Comparison of ENCODE assay signal across 17 cellular contexts in the genomic region with DNA sequence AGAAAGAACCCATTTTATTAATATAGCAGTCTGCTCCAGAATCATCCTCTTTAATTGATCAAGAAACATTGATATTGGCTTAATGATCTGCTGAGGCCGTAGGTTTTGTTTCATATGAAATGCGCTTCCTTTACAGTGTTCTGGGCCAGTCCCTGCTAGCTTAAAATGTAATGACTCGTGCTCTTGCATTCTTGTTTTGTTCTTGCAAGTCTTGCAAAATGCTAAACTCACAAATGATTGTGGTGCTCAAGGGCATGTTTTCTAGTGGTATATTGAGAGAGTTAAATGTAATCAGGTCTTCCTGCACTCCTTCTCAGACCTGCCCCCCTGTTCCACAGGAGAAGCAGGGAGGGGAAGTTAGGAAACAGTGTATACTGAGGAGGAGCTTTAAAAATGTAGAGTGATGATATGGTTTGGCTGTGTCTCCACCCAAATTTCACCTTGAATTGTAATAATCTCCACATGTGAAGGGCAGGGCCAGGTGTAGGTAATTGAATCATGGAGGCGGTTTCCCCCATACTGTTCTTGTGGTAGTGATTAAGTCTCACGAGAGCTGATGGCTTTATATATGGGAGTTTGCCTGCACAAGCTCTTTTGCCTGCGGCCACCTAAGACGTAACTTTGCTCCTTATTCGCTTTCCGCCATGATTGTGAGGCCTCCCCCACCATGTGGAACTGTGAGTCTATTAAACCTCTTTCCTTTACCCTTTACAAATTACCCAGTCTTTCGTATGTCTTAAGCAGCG.
DNase-seq lines count a peak whose midpoint lies in the region; ATAC-seq and TF ChIP-seq lines count a peak whose summit lies in the region.
"Had no signal": no experiment of that assay in that cellular context is flagged by ENCODE, and none has a peak within 500 bp of the region (broad histone marks: within the 10 kb centered on the region; RNA-seq: fewer than 3 reads in every experiment).

No MANE protein-coding gene starts in this region.

- peak overlapping the region in 1 of 2 experiments; percentile 53; a peak in 1 of 4 replicates for H3K27ac ChIP-seq in SK-N-SH (ENCODE audit: low read depth in 2 of 2, low read length in 1 of 2)
- H3K27ac ChIP-seq in psoas muscle = no peak overlapping the region
- H3K27ac ChIP-seq in effector memory CD4-positive, alpha-beta T cell (ENCODE audit: insufficient read depth, low read length, poor library complexity, severe bottlenecking) = no peak overlapping the region
- H3K27ac ChIP-seq: BLaER1 had no signal

- no peak for ATAC-seq in psoas muscle
- no peak for ATAC-seq in activated CD4-positive, CD25-positive, alpha-beta regulatory T cell treated with anti-CD3 and anti-CD28 coated beads, Interleukin-2, amount 50 U/mL, for 24 hours
- ATAC-seq: activated CD8-positive, alpha-beta T cell treated with anti-CD3 and anti-CD28 coated beads, Interleukin-2, amount 10 ng/mL, durations not matched to agents 7 days and 5 days; activated naive CD8-positive, alpha-beta T cell treated with anti-CD3 and anti-CD28 coated beads, Interleukin-2, amount 50 U/mL, for 24 hours; right cardiac atrium had no signal

- H3K9ac ChIP-seq in SK-N-SH = no peak overlapping the region; the same call in 1 of the 2 replicates
- H3K9ac ChIP-seq in skeletal muscle satellite cell (ENCODE audit: low read depth, low read length) = no peak overlapping the region
- H3K9ac ChIP-seq: BLaER1 had no signal

- CTCF ChIA-PET in SK-N-SH (lab: Yijun Ruan, JAX) = interaction anchor here (0.8 to 0.9 kb wide), 2 partner anchors 21 to 232 kb away, joined by 3 to 4 read pairs; no protein-coding TSS in a partner anchor

- no peak for TF ChIP-seq RAD21 in SK-N-SH (IDR thresholded peaks at IDR 0.05; ENCODE audit: low read length)

- no peak for TF ChIP-seq CTCF in SK-N-SH (IDR thresholded peaks at IDR 0.05)
- no peak for TF ChIP-seq CTCF in fibroblast of mammary gland (conservative IDR thresholded peaks at IDR 0.05; ENCODE audit: control insufficient read depth, insufficient read depth, low read depth, low read length)
- TF ChIP-seq CTCF in psoas muscle (IDR thresholded peaks at IDR 0.05) = no peak

- no peaks in the 10 kb centered on the region for H3K9me2 ChIP-seq in SK-N-SH

- H3K36me3 ChIP-seq in SK-N-SH (replicated peaks in 1 of 2; ENCODE audit: control insufficient read depth in 1 of 2, insufficient read depth in 2 of 2, low read length in 1 of 2) (no peaks in the 10 kb centered on the region), skeletal muscle satellite cell (ENCODE audit: insufficient read depth, low read length) (no peaks in the 10 kb centered on the region), psoas muscle (ENCODE audit: insufficient read depth in 1 of 2, low read depth in 1 of 2) (no peaks in the 10 kb centered on the region)
- no peaks in the 10 kb centered on the region for H3K36me3 ChIP-seq in effector memory CD4-positive, alpha-beta T cell (ENCODE audit: control insufficient read depth, insufficient read depth, low read length)
- H3K36me3 ChIP-seq: BLaER1 had no signal

- H3K27me3 ChIP-seq in SK-N-SH (ENCODE audit: insufficient read depth) (no peaks in the 10 kb centered on the region), skeletal muscle satellite cell (ENCODE audit: control insufficient read depth, insufficient read depth, low read length) (no peaks in the 10 kb centered on the region), psoas muscle (ENCODE audit: insufficient read depth in 3 of 3, low read length in 2 of 3) (no peaks in the 10 kb centered on the region)
- no peaks in the 10 kb centered on the region for H3K27me3 ChIP-seq in effector memory CD4-positive, alpha-beta T cell (replicated peaks; ENCODE audit: control insufficient read depth, insufficient read depth, low read length, poor library complexity, severe bottlenecking)
- H3K27me3 ChIP-seq: BLaER1 had no signal

- no peak for TF ChIP-seq EP300 in SK-N-SH (IDR thresholded peaks at IDR 0.05; ENCODE audit: borderline replicate concordance in 1 of 2, low read depth in 1 of 2, low read length in 1 of 2)

- WGBS in SK-N-SH (ENCODE audit: low lambda C conversion rate) = 89% methylated on average over 11 of the region's 11 CpGs
- 87 to 95% (median 92%) methylated on average over 11 of the region's 11 CpGs for WGBS in psoas muscle, 3 donors

- H3K4me3 ChIP-seq in SK-N-SH (ENCODE audit: low read depth in 2 of 2, low read length in 1 of 2) = no peak overlapping the region; a peak in 1 of 4 replicates
- H3K4me3 ChIP-seq in fibroblast of mammary gland (ENCODE audit: control insufficient read depth, low read depth, low read length) = no peak overlapping the region
- H3K4me3 ChIP-seq in skeletal muscle satellite cell (ENCODE audit: low read length) = no peak overlapping the region
- H3K4me3 ChIP-seq in psoas muscle = no peak overlapping the region
- H3K4me3 ChIP-seq in effector memory CD4-positive, alpha-beta T cell (ENCODE audit: insufficient read depth, low read depth, low read length, poor library complexity, severe bottlenecking) = no peak overlapping the region
- H3K4me3 ChIP-seq: BLaER1 had no signal

- H3K4me2 ChIP-seq in SK-N-SH (no peak overlapping the region), skeletal muscle satellite cell (ENCODE audit: low read length) (peak overlapping the region; percentile 32)

- H4K20me1 ChIP-seq in SK-N-SH (ENCODE audit: insufficient read depth) = no peaks in the 10 kb centered on the region
- H4K20me1 ChIP-seq: BLaER1 had no signal

- no peaks in the 10 kb centered on the region for H3K79me2 ChIP-seq in SK-N-SH (ENCODE audit: insufficient read depth)

- POLR2A ChIA-PET in SK-N-SH (lab: Yijun Ruan, JAX) = no interaction called here

- H3K9me3 ChIP-seq in SK-N-SH = no peaks in the 10 kb centered on the region
- H3K9me3 ChIP-seq in skeletal muscle satellite cell (replicated peaks; ENCODE audit: low read length) = no peaks in the 10 kb centered on the region
- H3K9me3 ChIP-seq in psoas muscle = peaks cover 4% of the 10 kb centered on the region
- no peaks in the 10 kb centered on the region for H3K9me3 ChIP-seq in effector memory CD4-positive, alpha-beta T cell (ENCODE audit: control insufficient read depth, low read length)

- peak overlapping the region; percentile 44; the same call in 1 of the 2 replicates for H2AFZ ChIP-seq in SK-N-SH (ENCODE audit: low read depth)

- H3K4me1 ChIP-seq in SK-N-SH (ENCODE audit: control insufficient read depth in 1 of 2, insufficient read depth in 2 of 2, low read depth in 1 of 2, low read length in 1 of 2) (peaks cover 0 to 17% of the 10 kb centered on the region in 2 experiments; a peak in 1 of 4 replicates), skeletal muscle satellite cell (ENCODE audit: control insufficient read depth, insufficient read depth, low read length) (peaks cover 24% of the 10 kb centered on the region), psoas muscle (peaks cover 2% of the 10 kb centered on the region)
- H3K4me1 ChIP-seq in effector memory CD4-positive, alpha-beta T cell (ENCODE audit: control insufficient read depth, insufficient read depth, low read length, poor library complexity, severe bottlenecking) = no peaks in the 10 kb centered on the region

- intact Hi-C loops in psoas muscle (cut with DNase I) = no loop called here

- H3F3A ChIP-seq in SK-N-SH (replicated peaks; ENCODE audit: insufficient read depth) = peaks cover 10% of the 10 kb centered on the region

- DNase-seq in GM04504 (ENCODE audit: low read depth) (peak; percentile 31), SK-N-SH (no peak), fibroblast of mammary gland (ENCODE audit: low read depth) (peak; percentile 44), psoas muscle (no peak)
- no peak for DNase-seq in effector memory CD4-positive, alpha-beta T cell
- DNase-seq: activated CD8-positive, alpha-beta T cell treated with anti-CD3 and anti-CD28 coated beads, Interleukin-2, amount 10 ng/mL, durations not matched to agents 7 days and 5 days; activated naive CD8-positive, alpha-beta T cell treated with anti-CD3 and anti-CD28 coated beads, Interleukin-2, amount 50 U/mL, for 24 hours; glutamatergic neuron; H9; kidney; MV-4-11; NCI-H2081 treated with DMSO at 0.1 percent for 48 hours; NCI-H526 treated with DMSO at 0.1 percent for 48 hours; right cardiac atrium had no signal

TF ChIP-seq in SK-N-SH, 30 proteins besides CTCF, POLR2A, EP300 and RAD21 (continues in another document):
- TF ChIP-seq, protein P1, sequence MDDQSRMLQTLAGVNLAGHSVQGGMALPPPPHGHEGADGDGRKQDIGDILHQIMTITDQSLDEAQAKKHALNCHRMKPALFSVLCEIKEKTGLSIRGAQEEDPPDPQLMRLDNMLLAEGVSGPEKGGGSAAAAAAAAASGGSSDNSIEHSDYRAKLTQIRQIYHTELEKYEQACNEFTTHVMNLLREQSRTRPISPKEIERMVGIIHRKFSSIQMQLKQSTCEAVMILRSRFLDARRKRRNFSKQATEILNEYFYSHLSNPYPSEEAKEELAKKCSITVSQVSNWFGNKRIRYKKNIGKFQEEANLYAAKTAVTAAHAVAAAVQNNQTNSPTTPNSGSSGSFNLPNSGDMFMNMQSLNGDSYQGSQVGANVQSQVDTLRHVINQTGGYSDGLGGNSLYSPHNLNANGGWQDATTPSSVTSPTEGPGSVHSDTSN (IDR thresholded peaks at IDR 0.05) = no peak
- no peak for TF ChIP-seq FOXJ3 (CRISPR knock-in tag; IDR thresholded peaks at IDR 0.05)
- no peak for TF ChIP-seq NFIC (IDR thresholded peaks at IDR 0.05; ENCODE audit: borderline replicate concordance)
- TF ChIP-seq, protein P2, sequence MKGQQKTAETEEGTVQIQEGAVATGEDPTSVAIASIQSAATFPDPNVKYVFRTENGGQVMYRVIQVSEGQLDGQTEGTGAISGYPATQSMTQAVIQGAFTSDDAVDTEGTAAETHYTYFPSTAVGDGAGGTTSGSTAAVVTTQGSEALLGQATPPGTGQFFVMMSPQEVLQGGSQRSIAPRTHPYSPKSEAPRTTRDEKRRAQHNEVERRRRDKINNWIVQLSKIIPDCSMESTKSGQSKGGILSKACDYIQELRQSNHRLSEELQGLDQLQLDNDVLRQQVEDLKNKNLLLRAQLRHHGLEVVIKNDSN (IDR thresholded peaks at IDR 0.05; ENCODE audit: borderline replicate concordance, low read depth) = no peak
- no peak for TF ChIP-seq TEAD4 (IDR thresholded peaks at IDR 0.05; ENCODE audit: borderline replicate concordance, insufficient read depth)
- no peak for TF ChIP-seq GABPA (IDR thresholded peaks at IDR 0.05; ENCODE audit: low read depth)
- TF ChIP-seq TAF1 (IDR thresholded peaks at IDR 0.05; ENCODE audit: borderline replicate concordance, low read depth, low read length) = no peak
- TF ChIP-seq CHD2 (IDR thresholded peaks at IDR 0.05; ENCODE audit: low read length, partially characterized antibody) = no peak
- no peak for TF ChIP-seq RCOR1 (IDR thresholded peaks at IDR 0.05; ENCODE audit: low read length)
- TF ChIP-seq, protein P3, sequence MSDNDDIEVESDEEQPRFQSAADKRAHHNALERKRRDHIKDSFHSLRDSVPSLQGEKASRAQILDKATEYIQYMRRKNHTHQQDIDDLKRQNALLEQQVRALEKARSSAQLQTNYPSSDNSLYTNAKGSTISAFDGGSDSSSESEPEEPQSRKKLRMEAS (IDR thresholded peaks at IDR 0.05; ENCODE audit: low read depth) = no peak

Comparison
In these comparisons a context has a peak if more than half of its experiments do, and no peak if none do; other contexts are left out.
1. DNase-seq: peak in GM04504 (single experiment) and fibroblast of mammary gland (single experiment); none in SK-N-SH (single experiment), psoas muscle (0 of 2) and effector memory CD4-positive, alpha-beta T cell (0 of 3).